In the genomic region with DNA sequence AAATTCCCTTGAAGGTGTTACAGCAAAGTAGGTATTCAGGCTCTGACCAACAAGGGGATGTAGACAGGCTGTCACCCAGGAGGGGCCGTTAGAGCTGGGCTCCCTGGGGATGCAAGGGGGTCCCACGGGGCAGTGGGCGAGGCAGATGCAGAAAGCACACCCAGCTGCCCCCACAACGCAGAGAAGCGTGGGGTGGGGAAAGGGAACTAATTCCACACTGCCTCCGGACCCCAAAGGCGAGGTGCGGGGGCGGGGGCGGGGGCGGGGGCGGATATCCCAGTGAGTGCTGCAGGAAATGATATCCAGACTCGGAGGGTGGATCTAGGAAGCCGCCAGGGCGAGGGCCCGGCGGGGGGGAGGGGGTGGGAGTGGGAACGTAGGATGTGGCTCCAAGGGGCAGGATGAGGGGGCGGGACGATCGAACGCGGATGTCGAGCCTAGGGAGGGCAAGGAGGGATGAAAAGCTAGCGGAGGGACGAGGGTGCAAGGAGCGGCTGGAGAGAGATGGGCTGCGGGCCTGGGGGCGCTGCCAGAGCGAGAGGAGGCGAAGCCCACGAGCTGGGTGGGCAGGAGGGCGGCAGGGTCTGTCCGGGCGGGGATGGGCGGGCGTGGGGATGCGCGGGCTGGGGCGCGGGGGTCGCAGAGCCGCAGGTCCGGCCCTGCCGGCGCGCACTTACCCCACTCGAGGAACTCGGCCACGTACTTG, we compare ENCODE assay signal across 1 cellular context.
TF ChIP-seq lines count a peak whose summit lies in the region.

No MANE protein-coding gene starts in this region.

TF ChIP-seq in HEK293, 187 proteins besides CTCF, POLR2A, EP300 and RAD21 (continued from another document and continues in another):
- TF ChIP-seq PATZ1 (tag by site-specific recombination; IDR thresholded peaks at IDR 0.05) (peak; percentile 60; the same call in 1 of the 2 replicates), TRIM28 (IDR thresholded peaks at IDR 0.05; ENCODE audit: borderline replicate concordance, low read length) (no peak), ZFP69B (tag by site-specific recombination; IDR thresholded peaks at IDR 0.05) (no peak), ZBTB49 (tag by site-specific recombination; IDR thresholded peaks at IDR 0.05; ENCODE audit: low read depth) (no peak), GLIS2 (tag by site-specific recombination; IDR thresholded peaks at IDR 0.05) (peak; percentile 82), INSM2 (tag by site-specific recombination; IDR thresholded peaks at IDR 0.05) (no peak), ZNF449 (tag by site-specific recombination; IDR thresholded peaks at IDR 0.05) (no peak), ZNF274 (IDR thresholded peaks at IDR 0.05; ENCODE audit: low read length) (no peak), ZNF274 (tag by site-specific recombination; IDR thresholded peaks at IDR 0.05; ENCODE audit: borderline replicate concordance) (no peak), EGR2 (tag by site-specific recombination; IDR thresholded peaks at IDR 0.05; ENCODE audit: low read depth) (peak; percentile 75), ZNF658 (tag by site-specific recombination; IDR thresholded peaks at IDR 0.05) (no peak), ZNF341 (tag by site-specific recombination; IDR thresholded peaks at IDR 0.05; ENCODE audit: low read depth) (peak; percentile 32; the same call in 1 of the 2 replicates), ZNF292 (tag by site-specific recombination; IDR thresholded peaks at IDR 0.05; ENCODE audit: borderline replicate concordance, low read depth) (no peak), ZNF792 (tag by site-specific recombination; IDR thresholded peaks at IDR 0.05) (no peak), ZNF280C (tag by site-specific recombination; IDR thresholded peaks at IDR 0.05) (no peak), KLF10 (tag by site-specific recombination; IDR thresholded peaks at IDR 0.05) (no peak)
- TF ChIP-seq, protein P1, sequence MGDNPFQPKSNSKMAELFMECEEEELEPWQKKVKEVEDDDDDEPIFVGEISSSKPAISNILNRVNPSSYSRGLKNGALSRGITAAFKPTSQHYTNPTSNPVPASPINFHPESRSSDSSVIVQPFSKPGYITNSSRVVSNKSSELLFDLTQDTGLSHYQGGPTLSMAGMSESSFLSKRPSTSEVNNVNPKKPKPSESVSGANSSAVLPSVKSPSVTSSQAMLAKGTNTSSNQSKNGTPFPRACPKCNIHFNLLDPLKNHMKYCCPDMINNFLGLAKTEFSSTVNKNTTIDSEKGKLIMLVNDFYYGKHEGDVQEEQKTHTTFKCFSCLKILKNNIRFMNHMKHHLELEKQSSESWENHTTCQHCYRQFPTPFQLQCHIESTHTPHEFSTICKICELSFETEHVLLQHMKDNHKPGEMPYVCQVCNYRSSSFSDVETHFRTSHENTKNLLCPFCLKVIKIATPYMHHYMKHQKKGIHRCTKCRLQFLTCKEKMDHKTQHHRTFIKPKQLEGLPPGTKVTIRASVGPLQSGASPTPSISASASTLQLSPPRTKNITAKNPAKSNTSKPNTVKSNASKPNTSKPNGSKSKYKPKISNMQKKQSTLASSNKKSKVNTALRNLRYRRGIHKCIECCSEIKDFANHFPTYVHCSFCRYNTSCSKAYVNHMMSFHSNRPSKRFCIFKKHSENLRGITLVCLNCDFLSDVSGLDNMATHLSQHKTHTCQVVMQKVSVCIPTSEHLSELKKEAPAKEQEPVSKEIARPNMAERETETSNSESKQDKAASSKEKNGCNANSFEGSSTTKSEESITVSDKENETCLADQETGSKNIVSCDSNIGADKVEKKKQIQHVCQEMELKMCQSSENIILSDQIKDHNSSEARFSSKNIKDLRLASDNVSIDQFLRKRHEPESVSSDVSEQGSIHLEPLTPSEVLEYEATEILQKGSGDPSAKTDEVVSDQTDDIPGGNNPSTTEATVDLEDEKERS (tag by site-specific recombination; IDR thresholded peaks at IDR 0.05): no peak
- TF ChIP-seq, protein P2, sequence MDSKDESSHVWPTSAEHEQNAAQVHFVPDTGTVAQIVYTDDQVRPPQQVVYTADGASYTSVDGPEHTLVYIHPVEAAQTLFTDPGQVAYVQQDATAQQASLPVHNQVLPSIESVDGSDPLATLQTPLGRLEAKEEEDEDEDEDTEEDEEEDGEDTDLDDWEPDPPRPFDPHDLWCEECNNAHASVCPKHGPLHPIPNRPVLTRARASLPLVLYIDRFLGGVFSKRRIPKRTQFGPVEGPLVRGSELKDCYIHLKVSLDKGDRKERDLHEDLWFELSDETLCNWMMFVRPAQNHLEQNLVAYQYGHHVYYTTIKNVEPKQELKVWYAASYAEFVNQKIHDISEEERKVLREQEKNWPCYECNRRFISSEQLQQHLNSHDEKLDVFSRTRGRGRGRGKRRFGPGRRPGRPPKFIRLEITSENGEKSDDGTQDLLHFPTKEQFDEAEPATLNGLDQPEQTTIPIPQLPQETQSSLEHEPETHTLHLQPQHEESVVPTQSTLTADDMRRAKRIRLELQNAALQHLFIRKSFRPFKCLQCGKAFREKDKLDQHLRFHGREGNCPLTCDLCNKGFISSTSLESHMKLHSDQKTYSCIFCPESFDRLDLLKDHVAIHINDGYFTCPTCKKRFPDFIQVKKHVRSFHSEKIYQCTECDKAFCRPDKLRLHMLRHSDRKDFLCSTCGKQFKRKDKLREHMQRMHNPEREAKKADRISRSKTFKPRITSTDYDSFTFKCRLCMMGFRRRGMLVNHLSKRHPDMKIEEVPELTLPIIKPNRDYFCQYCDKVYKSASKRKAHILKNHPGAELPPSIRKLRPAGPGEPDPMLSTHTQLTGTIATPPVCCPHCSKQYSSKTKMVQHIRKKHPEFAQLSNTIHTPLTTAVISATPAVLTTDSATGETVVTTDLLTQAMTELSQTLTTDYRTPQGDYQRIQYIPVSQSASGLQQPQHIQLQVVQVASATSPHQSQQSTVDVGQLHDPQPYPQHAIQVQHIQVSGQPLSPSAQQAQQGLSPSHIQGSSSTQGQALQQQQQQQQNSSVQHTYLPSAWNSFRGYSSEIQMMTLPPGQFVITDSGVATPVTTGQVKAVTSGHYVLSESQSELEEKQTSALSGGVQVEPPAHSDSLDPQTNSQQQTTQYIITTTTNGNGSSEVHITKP (tag by site-specific recombination; IDR thresholded peaks at IDR 0.05): peak; percentile 24; the same call in 1 of the 2 replicates
- TF ChIP-seq, protein P3, sequence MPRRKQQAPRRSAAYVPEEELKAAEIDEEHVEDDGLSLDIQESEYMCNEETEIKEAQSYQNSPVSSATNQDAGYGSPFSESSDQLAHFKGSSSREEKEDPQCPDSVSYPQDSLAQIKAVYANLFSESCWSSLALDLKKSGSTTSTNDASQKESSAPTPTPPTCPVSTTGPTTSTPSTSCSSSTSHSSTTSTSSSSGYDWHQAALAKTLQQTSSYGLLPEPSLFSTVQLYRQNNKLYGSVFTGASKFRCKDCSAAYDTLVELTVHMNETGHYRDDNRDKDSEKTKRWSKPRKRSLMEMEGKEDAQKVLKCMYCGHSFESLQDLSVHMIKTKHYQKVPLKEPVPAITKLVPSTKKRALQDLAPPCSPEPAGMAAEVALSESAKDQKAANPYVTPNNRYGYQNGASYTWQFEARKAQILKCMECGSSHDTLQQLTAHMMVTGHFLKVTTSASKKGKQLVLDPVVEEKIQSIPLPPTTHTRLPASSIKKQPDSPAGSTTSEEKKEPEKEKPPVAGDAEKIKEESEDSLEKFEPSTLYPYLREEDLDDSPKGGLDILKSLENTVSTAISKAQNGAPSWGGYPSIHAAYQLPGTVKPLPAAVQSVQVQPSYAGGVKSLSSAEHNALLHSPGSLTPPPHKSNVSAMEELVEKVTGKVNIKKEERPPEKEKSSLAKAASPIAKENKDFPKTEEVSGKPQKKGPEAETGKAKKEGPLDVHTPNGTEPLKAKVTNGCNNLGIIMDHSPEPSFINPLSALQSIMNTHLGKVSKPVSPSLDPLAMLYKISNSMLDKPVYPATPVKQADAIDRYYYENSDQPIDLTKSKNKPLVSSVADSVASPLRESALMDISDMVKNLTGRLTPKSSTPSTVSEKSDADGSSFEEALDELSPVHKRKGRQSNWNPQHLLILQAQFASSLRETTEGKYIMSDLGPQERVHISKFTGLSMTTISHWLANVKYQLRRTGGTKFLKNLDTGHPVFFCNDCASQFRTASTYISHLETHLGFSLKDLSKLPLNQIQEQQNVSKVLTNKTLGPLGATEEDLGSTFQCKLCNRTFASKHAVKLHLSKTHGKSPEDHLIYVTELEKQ (tag by site-specific recombination; IDR thresholded peaks at IDR 0.05; ENCODE audit: borderline replicate concordance): no peak
- TF ChIP-seq, protein P4, sequence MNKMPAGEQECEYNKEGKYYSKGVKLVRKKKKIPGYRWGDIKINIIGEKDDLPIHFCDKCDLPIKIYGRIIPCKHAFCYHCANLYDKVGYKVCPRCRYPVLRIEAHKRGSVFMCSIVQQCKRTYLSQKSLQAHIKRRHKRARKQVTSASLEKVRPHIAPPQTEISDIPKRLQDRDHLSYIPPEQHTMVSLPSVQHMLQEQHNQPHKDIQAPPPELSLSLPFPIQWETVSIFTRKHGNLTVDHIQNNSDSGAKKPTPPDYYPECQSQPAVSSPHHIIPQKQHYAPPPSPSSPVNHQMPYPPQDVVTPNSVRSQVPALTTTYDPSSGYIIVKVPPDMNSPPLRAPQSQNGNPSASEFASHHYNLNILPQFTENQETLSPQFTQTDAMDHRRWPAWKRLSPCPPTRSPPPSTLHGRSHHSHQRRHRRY (tag by site-specific recombination; IDR thresholded peaks at IDR 0.05): no peak
